Comparison of ENCODE assay signal across 8 cellular contexts in the genomic region with DNA sequence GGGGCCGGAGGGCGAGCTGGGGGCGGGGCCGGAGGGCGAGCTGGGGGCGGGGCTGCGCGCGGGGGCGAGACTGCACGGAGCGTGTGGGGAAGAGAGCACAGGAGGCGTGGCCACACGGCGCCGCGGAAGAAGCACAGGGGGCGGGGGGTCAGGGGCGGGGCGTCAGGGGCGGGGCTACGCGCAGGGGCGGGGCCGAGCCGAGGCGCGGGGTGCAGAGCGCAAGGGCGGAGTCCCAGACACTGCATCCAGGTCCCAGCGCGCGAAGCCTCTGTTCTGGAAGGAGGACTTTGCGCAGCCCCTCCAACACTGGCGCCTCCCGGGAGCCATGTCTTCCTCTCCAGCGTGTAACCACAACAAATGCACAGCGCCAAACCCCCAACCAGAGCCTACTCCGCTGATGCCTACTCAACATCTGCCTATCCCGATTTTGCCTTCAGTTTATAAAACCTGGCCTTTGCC.
A peak's percentile ranks its signal among the peaks of the same experiment; 100 is the strongest.
DNase-seq lines count a peak whose midpoint lies in the region; ATAC-seq and TF ChIP-seq lines count a peak whose summit lies in the region.

No MANE protein-coding gene starts in this region.

- H3K27ac Mint-ChIP-seq in activated CD8-positive, alpha-beta memory T cell treated with anti-CD3 and anti-CD28 coated beads, Interleukin-2, amount 10 ng/mL, durations not matched to agents 7 days and 5 days: no peak overlapping the region
- no peak overlapping the region for H3K27ac Mint-ChIP-seq in effector memory CD8-positive, alpha-beta T cell

- peaks cover 65% of the 10 kb centered on the region for H3K4me1 Mint-ChIP-seq in activated CD8-positive, alpha-beta memory T cell treated with anti-CD3 and anti-CD28 coated beads, Interleukin-2, amount 10 ng/mL, durations not matched to agents 7 days and 5 days
- H3K4me1 Mint-ChIP-seq in effector memory CD8-positive, alpha-beta T cell (ENCODE audit: low read depth in 2 of 2): peaks cover 77 to 85% of the 10 kb centered on the region in 2 donors

- no peak for TF ChIP-seq POLR2A in GM18505 (IDR thresholded peaks at IDR 0.05; ENCODE audit: borderline replicate concordance, extremely low read depth, insufficient read depth, insufficient read length)

- H3K4me3 Mint-ChIP-seq in activated CD8-positive, alpha-beta memory T cell treated with anti-CD3 and anti-CD28 coated beads, Interleukin-2, amount 10 ng/mL, durations not matched to agents 7 days and 5 days: peak overlapping the region; percentile 47
- peak overlapping the region; percentile 72 to 80 for H3K4me3 Mint-ChIP-seq in effector memory CD8-positive, alpha-beta T cell

- H3K27me3 Mint-ChIP-seq in activated CD8-positive, alpha-beta memory T cell treated with anti-CD3 and anti-CD28 coated beads, Interleukin-2, amount 10 ng/mL, durations not matched to agents 7 days and 5 days: no peaks in the 10 kb centered on the region
- no peaks in the 10 kb centered on the region for H3K27me3 Mint-ChIP-seq in effector memory CD8-positive, alpha-beta T cell

- CTCF ChIA-PET in activated CD8-positive, alpha-beta memory T cell treated with anti-CD3 and anti-CD28 coated beads, Interleukin-2, amount 10 ng/mL, durations not matched to agents 7 days and 5 days (lab: Charles Lee): interaction anchor here (1.0 to 1.5 kb wide), 4 partner anchors 13 to 157 kb away, joined by 3 read pairs; no protein-coding TSS in a partner anchor

- peaks cover 5% of the 10 kb centered on the region for H3K36me3 Mint-ChIP-seq in activated CD8-positive, alpha-beta memory T cell treated with anti-CD3 and anti-CD28 coated beads, Interleukin-2, amount 10 ng/mL, durations not matched to agents 7 days and 5 days
- peaks cover 45% of the 10 kb centered on the region for H3K36me3 Mint-ChIP-seq in effector memory CD8-positive, alpha-beta T cell (ENCODE audit: insufficient read depth)

- ATAC-seq in GM18505 (IDR thresholded peaks at IDR 0.05; ENCODE audit: unreplicated experiment) (peak; percentile 71), HG02973 (IDR thresholded peaks at IDR 0.05; ENCODE audit: unreplicated experiment) (peak; percentile 68)
- peak; percentile 91 for ATAC-seq in activated CD8-positive, alpha-beta memory T cell treated with anti-CD3 and anti-CD28 coated beads, Interleukin-2, amount 10 ng/mL, durations not matched to agents 7 days and 5 days
- peak; percentile 90 for ATAC-seq in effector memory CD8-positive, alpha-beta T cell (replicated peaks)

- DNase-seq in NOMO-1 (lab: John Stamatoyannopoulos, UW; ENCODE audit: unreplicated experiment in 2 of 2): peak; percentile 84
- DNase-seq in activated CD8-positive, alpha-beta memory T cell treated with anti-CD3 and anti-CD28 coated beads, Interleukin-2, amount 10 ng/mL, durations not matched to agents 7 days and 5 days: peak; percentile 90
- peak; percentile 80 to 81 (median 81) for DNase-seq in effector memory CD8-positive, alpha-beta T cell
- peak; percentile 97 for DNase-seq in mesenteric fat pad (ENCODE audit: low spot score)
- DNase-seq in stimulated activated CD8-positive, alpha-beta memory T cell treated with anti-CD3 and anti-CD28 coated beads, Interleukin-12 subunit alpha, Interleukin-12 subunit beta, amount 100 ng/mL, for 24 hours (ENCODE audit: extremely low read depth): peak; percentile 73
- DNase-seq in DMS79 treated with DMSO at 0.1 percent for 48 hours (lab: John Stamatoyannopoulos, UW): no peak

- H3K9me3 Mint-ChIP-seq in activated CD8-positive, alpha-beta memory T cell treated with anti-CD3 and anti-CD28 coated beads, Interleukin-2, amount 10 ng/mL, durations not matched to agents 7 days and 5 days (ENCODE audit: low read depth): no peaks in the 10 kb centered on the region
- no peaks in the 10 kb centered on the region for H3K9me3 Mint-ChIP-seq in effector memory CD8-positive, alpha-beta T cell
